ENCODE assay signal across 27 cellular contexts in the genomic region with DNA sequence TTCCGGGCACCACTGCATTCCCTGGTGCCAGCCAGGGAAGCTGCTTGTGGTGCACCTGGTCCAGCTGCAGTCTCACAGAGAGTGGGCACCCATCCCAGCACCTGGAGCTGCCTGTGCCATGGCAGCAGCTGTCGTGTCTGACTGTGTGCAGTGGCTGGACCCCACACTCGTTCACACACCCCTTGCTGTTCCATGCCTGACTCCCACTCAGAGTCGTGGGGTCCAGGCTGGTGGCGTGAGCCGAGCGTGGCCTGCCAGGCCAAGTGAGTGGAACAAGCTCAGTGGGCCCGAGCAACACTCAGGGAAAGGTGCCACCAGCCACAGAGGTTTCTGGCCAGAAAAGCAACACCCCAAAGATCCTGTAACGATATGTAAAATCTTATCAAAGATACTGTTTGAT.
DNase-seq lines count a peak whose midpoint lies in the region; ATAC-seq, FAIRE-seq and TF ChIP-seq lines count a peak whose summit lies in the region.
"Had no signal": no experiment of that assay in that cellular context is flagged by ENCODE, and none has a peak within 500 bp of the region (broad histone marks: within the 10 kb centered on the region; RNA-seq: fewer than 3 reads in every experiment).

No MANE protein-coding gene starts in this region.

- H3K36me3 Mint-ChIP-seq in natural killer cell treated with Interleukin-12 subunit alpha and Interleukin-12 subunit beta and Interleukin-15 and Interleukin-18, amount 100 ng/mL, for 72 hours, result no peaks in the 10 kb centered on the region
- H3K36me3 Mint-ChIP-seq in natural killer cell, result no peaks in the 10 kb centered on the region
- H3K36me3 Mint-ChIP-seq: CD14-positive monocyte; CD4-positive, alpha-beta memory T cell; CD4-positive, CD25-positive, alpha-beta regulatory T cell had no signal

- H2BK120ac ChIP-seq in H1 (replicated peaks; ENCODE audit: low read depth, low read length), result no peak overlapping the region
- no peak overlapping the region for H2BK120ac ChIP-seq in neuronal stem cell (ENCODE audit: low read depth, low read length)

- no peaks in the 10 kb centered on the region for H3K4me1 Mint-ChIP-seq in natural killer cell treated with Interleukin-12 subunit alpha and Interleukin-12 subunit beta and Interleukin-15 and Interleukin-18, amount 100 ng/mL, for 72 hours (ENCODE audit: low read depth in 2 of 2)
- no peaks in the 10 kb centered on the region for H3K4me1 Mint-ChIP-seq in natural killer cell

- no peak for DNase-seq in natural killer cell treated with Interleukin-12 subunit alpha and Interleukin-12 subunit beta and Interleukin-15 and Interleukin-18, amount 100 ng/mL, for 72 hours (ENCODE audit: low spot score)
- DNase-seq in natural killer cell (no peak), H1 (ENCODE audit: low read depth in 1 of 2, low spot score in 2 of 2) (no peak), neuronal stem cell (ENCODE audit: low spot score) (no peak), right lobe of liver (no peak)
- DNase-seq: 8988T; ACHN; BE2C; C1 segment of cervical spinal cord; CD4-positive, alpha-beta memory T cell; CD4-positive, CD25-positive, alpha-beta regulatory T cell; CD8-positive, alpha-beta memory T cell; COR-L47; DMS 273 treated with DMSO at 0.1 percent for 48 hours; DMS153; DMS53; DMS79; DND-41; EL; GDM1 had no signal

- no peaks in the 10 kb centered on the region for H3K79me2 ChIP-seq in H1 (ENCODE audit: control insufficient read depth in 1 of 2, insufficient read depth in 2 of 2, low read length in 2 of 2)

- no peak for FAIRE-seq in H1 (lab: Jason Lieb, UNC)
- FAIRE-seq: A204.1, GM12878, GM12892, GM18507 had no signal

- H2AFZ ChIP-seq in H1 (ENCODE audit: low read length) (no peak overlapping the region), neuronal stem cell (ENCODE audit: low read length) (no peak overlapping the region)

- H3K4me3 ChIP-seq in H1 (ENCODE audit: extremely low read depth in 1 of 4, insufficient read depth in 2 of 4, low read depth in 3 of 4, low read length in 4 of 4) (no peak overlapping the region), neuronal stem cell (ENCODE audit: low read length in 2 of 2) (peak overlapping the region in 1 of 2 donors; percentile 57), right lobe of liver (no peak overlapping the region)
- H3K4me3 ChIP-seq: BLaER1, GM12878 had no signal

- H3K4me2 ChIP-seq in H1 (ENCODE audit: insufficient read depth in 1 of 2, low read depth in 2 of 2, low read length in 2 of 2) (no peak overlapping the region), neuronal stem cell (ENCODE audit: insufficient read depth, low read length, poor library complexity, severe bottlenecking) (no peak overlapping the region)
- H3K4me2 ChIP-seq: BLaER1 had no signal

- H2BK5ac ChIP-seq in H1 (ENCODE audit: low read depth, low read length) (no peak overlapping the region), neuronal stem cell (ENCODE audit: low read length) (no peak overlapping the region)

- no peak overlapping the region for H3K4me3 Mint-ChIP-seq in natural killer cell treated with Interleukin-12 subunit alpha and Interleukin-12 subunit beta and Interleukin-15 and Interleukin-18, amount 100 ng/mL, for 72 hours
- no peak overlapping the region for H3K4me3 Mint-ChIP-seq in natural killer cell
- H3K4me3 Mint-ChIP-seq: CD14-positive monocyte; CD4-positive, alpha-beta memory T cell; CD4-positive, CD25-positive, alpha-beta regulatory T cell; CD8-positive, alpha-beta memory T cell had no signal

- no peak overlapping the region for H3K14ac ChIP-seq in H1 (ENCODE audit: insufficient read length)
- peak overlapping the region; percentile 79 for H3K14ac ChIP-seq in neuronal stem cell (ENCODE audit: low read length)

- H3K9me3 Mint-ChIP-seq in natural killer cell treated with Interleukin-12 subunit alpha and Interleukin-12 subunit beta and Interleukin-15 and Interleukin-18, amount 100 ng/mL, for 72 hours, result peaks cover 5% of the 10 kb centered on the region
- H3K9me3 Mint-ChIP-seq in natural killer cell, result peaks cover 2 to 7% of the 10 kb centered on the region in 2 donors

- intact Hi-C loops in natural killer cell (cut with micrococcal nuclease) (no loop called here), right lobe of liver (cut with DNase I) (no loop called here)

- H3K4me1 ChIP-seq in H1 (replicated peaks in 1 of 4; ENCODE audit: control insufficient read depth in 3 of 4, insufficient read depth in 4 of 4, low read length in 3 of 4), result no peaks in the 10 kb centered on the region
- H3K4me1 ChIP-seq in neuronal stem cell (ENCODE audit: control insufficient read depth in 2 of 2, insufficient read depth in 1 of 2, low read depth in 1 of 2, low read length in 2 of 2), result peaks cover 0 to 1% of the 10 kb centered on the region in 2 donors
- H3K4me1 ChIP-seq in right lobe of liver, result no peaks in the 10 kb centered on the region
- H3K4me1 ChIP-seq: BE2C had no signal

- H2BK12ac ChIP-seq in H1 (ENCODE audit: low read depth, low read length) (no peak overlapping the region), neuronal stem cell (ENCODE audit: low read length) (peak overlapping the region; percentile 78)

- peak; percentile 38 to 48 for ATAC-seq in natural killer cell treated with Interleukin-12 subunit alpha and Interleukin-12 subunit beta and Interleukin-15 and Interleukin-18, amount 100 ng/mL, for 72 hours
- ATAC-seq in natural killer cell, result no peak
- no peak for ATAC-seq in right lobe of liver
- ATAC-seq in GM21367 (IDR thresholded peaks at IDR 0.05; ENCODE audit: unreplicated experiment), result no peak
- ATAC-seq: GM12878 had no signal

- H2BK20ac ChIP-seq in H1 (ENCODE audit: low read length), result no peak overlapping the region

- no peak overlapping the region for H4K91ac ChIP-seq in H1 (replicated peaks; ENCODE audit: insufficient read length, low read length)
- H4K91ac ChIP-seq in neuronal stem cell (ENCODE audit: low read depth, low read length, poor library complexity), result no peak overlapping the region

- H3K27ac ChIP-seq in H1 (ENCODE audit: low read depth, low read length) (no peak overlapping the region), neuronal stem cell (replicated peaks; ENCODE audit: low read length) (no peak overlapping the region), right lobe of liver (no peak overlapping the region)
- H3K27ac ChIP-seq: BLaER1 had no signal

- H2AK5ac ChIP-seq in H1 (ENCODE audit: low read depth, low read length), result no peak overlapping the region
- peak overlapping the region; percentile 77 for H2AK5ac ChIP-seq in neuronal stem cell (ENCODE audit: low read depth, low read length)

- POLR2A ChIA-PET in H1 (lab: Charles Lee; ENCODE audit: partially characterized antibody), result no interaction called here

- TF ChIP-seq EP300 in H1 (IDR thresholded peaks at IDR 0.05; ENCODE audit: borderline replicate concordance in 1 of 2, low read depth in 2 of 2, low read length in 2 of 2), result no peak

- WGBS in H1 (ENCODE audit: extremely low coverage in 1 of 2, insufficient coverage in 1 of 2, insufficient read length in 1 of 2, insufficient replicate concordance in 2 of 2, low coverage in 1 of 2, low lambda C conversion rate in 2 of 2, missing lambda C conversion rate in 1 of 2), 2 experiments, result 90% methylated on average over 9 of the region's 9 CpGs; no CpG with 5 or more reads in 1 of the 2 experiments
- no CpG with 5 or more reads among the region's 9 CpGs for WGBS in neuronal stem cell (ENCODE audit: extremely low coverage in 2 of 2, insufficient read length in 2 of 2, insufficient replicate concordance in 1 of 2), 2 donors
- WGBS in right lobe of liver (ENCODE audit: insufficient coverage, low coverage, low lambda C conversion rate, missing lambda C conversion rate), result 72% methylated on average over 8 of the region's 9 CpGs

- H3K36me3 ChIP-seq in H1 (ENCODE audit: control insufficient read depth in 2 of 4, insufficient read depth in 4 of 4, low read length in 3 of 4), result no peaks in the 10 kb centered on the region
- H3K36me3 ChIP-seq in neuronal stem cell (replicated peaks in 1 of 2; ENCODE audit: control insufficient read depth in 2 of 2, insufficient read depth in 2 of 2, low read length in 2 of 2), result no peaks in the 10 kb centered on the region
- H3K36me3 ChIP-seq in right lobe of liver, result no peaks in the 10 kb centered on the region
- H3K36me3 ChIP-seq: BE2C, BLaER1 had no signal

- H3K27me3 Mint-ChIP-seq in natural killer cell treated with Interleukin-12 subunit alpha and Interleukin-12 subunit beta and Interleukin-15 and Interleukin-18, amount 100 ng/mL, for 72 hours, result no peaks in the 10 kb centered on the region
- no peaks in the 10 kb centered on the region for H3K27me3 Mint-ChIP-seq in natural killer cell (ENCODE audit: low read depth in 2 of 2)
- H3K27me3 Mint-ChIP-seq: CD4-positive, CD25-positive, alpha-beta regulatory T cell had no signal

- no peaks in the 10 kb centered on the region for H3K79me1 ChIP-seq in H1 (ENCODE audit: low read depth, low read length)
- no peaks in the 10 kb centered on the region for H3K79me1 ChIP-seq in neuronal stem cell (ENCODE audit: low read depth, low read length)

- no peak overlapping the region for H3K18ac ChIP-seq in H1 (ENCODE audit: extremely low read depth, low read length)
- H3K18ac ChIP-seq in neuronal stem cell (ENCODE audit: low read length), result peak overlapping the region; percentile 67

- H4K8ac ChIP-seq in H1 (ENCODE audit: extremely low read depth, insufficient read depth, low read length) (peak overlapping the region; percentile 11; the same call in 1 of the 2 replicates), neuronal stem cell (ENCODE audit: low read depth, low read length) (no peak overlapping the region)

- no peak for TF ChIP-seq POLR2A in H1 (IDR thresholded peaks at IDR 0.05; ENCODE audit: control extremely low read depth in 1 of 2, low read depth in 2 of 2, low read length in 2 of 2)
- TF ChIP-seq POLR2A in right lobe of liver (IDR thresholded peaks at IDR 0.05), result no peak

- CTCF ChIA-PET in H1 (lab: Charles Lee; ENCODE audit: partially characterized antibody), result interaction anchor here (0.7 to 4.2 kb wide), 13 partner anchors 8 to 552 kb away, joined by 3 to 31 read pairs (median 4); a partner anchor contains a TSS

- H3K23ac ChIP-seq in H1 (ENCODE audit: insufficient read length) (no peak overlapping the region), neuronal stem cell (ENCODE audit: low read depth, low read length, poor library complexity) (no peak overlapping the region)

- no peak overlapping the region for H3K56ac ChIP-seq in H1 (replicated peaks; ENCODE audit: insufficient read length, low read depth, low read length)

- no peak overlapping the region for H3K4ac ChIP-seq in H1 (replicated peaks; ENCODE audit: insufficient read length, low read depth, low read length)
- peak overlapping the region; percentile 25 for H3K4ac ChIP-seq in neuronal stem cell (ENCODE audit: low read length)

- no peaks in the 10 kb centered on the region for H3K23me2 ChIP-seq in H1 (ENCODE audit: low read depth, low read length)

- TF ChIP-seq CTCF in natural killer cell (IDR thresholded peaks at IDR 0.05), result no peak
- TF ChIP-seq CTCF in H1 (IDR thresholded peaks at IDR 0.05; ENCODE audit: control extremely low read depth in 1 of 3, insufficient read depth in 1 of 3, low read depth in 1 of 3, low read length in 3 of 3), result no peak
- TF ChIP-seq CTCF in right lobe of liver (IDR thresholded peaks at IDR 0.05), result no peak

- H3K9me3 ChIP-seq in H1 (ENCODE audit: insufficient read depth in 2 of 2, low read depth in 1 of 2, low read length in 1 of 2) (no peaks in the 10 kb centered on the region), neuronal stem cell (replicated peaks in 1 of 2; ENCODE audit: control insufficient read depth in 2 of 2, insufficient read depth in 1 of 2, low read depth in 1 of 2, low read length in 2 of 2) (peaks cover 0 to 2% of the 10 kb centered on the region in 2 donors), right lobe of liver (no peaks in the 10 kb centered on the region)
- H3K9me3 ChIP-seq: BE2C had no signal

- H2BK15ac ChIP-seq in H1 (ENCODE audit: low read length) (no peak overlapping the region), neuronal stem cell (ENCODE audit: low read length) (no peak overlapping the region)

- no peak for TF ChIP-seq RAD21 in H1 (IDR thresholded peaks at IDR 0.05 in 1 of 2, conservative IDR thresholded peaks at IDR 0.05 in 1 of 2; ENCODE audit: low read depth in 2 of 2, low read length in 2 of 2)

- H3K27me3 ChIP-seq in H1 (replicated peaks in 1 of 4; ENCODE audit: control insufficient read depth in 3 of 4, extremely low read depth in 1 of 4, insufficient read depth in 3 of 4, low read length in 3 of 4) (peaks cover 0 to 2% (median 0%) of the 10 kb centered on the region in 4 experiments; a peak in 1 of 7 replicates), neuronal stem cell (ENCODE audit: control insufficient read depth in 3 of 3, insufficient read depth in 3 of 3, low read depth in 1 of 3, low read length in 3 of 3) (no peaks in the 10 kb centered on the region), right lobe of liver (no peaks in the 10 kb centered on the region)
- H3K27me3 ChIP-seq: BE2C, BLaER1 had no signal

- no peaks in the 10 kb centered on the region for H4K20me1 ChIP-seq in H1 (replicated peaks in 1 of 2; ENCODE audit: control insufficient read depth in 1 of 2, insufficient read depth in 2 of 2, low read length in 2 of 2)
- H4K20me1 ChIP-seq: BLaER1 had no signal

- H3K9ac ChIP-seq in H1 (replicated peaks in 1 of 4; ENCODE audit: extremely low read depth in 1 of 4, low read depth in 3 of 4, low read length in 3 of 4), result no peak overlapping the region
- H3K9ac ChIP-seq in neuronal stem cell (ENCODE audit: low read depth, low read length, poor library complexity), result peak overlapping the region; percentile 74
- H3K9ac ChIP-seq: BLaER1 had no signal

- no peak overlapping the region for H4K5ac ChIP-seq in H1 (ENCODE audit: insufficient read length, low read depth, low read length)

- H3K27ac Mint-ChIP-seq in natural killer cell treated with Interleukin-12 subunit alpha and Interleukin-12 subunit beta and Interleukin-15 and Interleukin-18, amount 100 ng/mL, for 72 hours, result no peak overlapping the region
- no peak overlapping the region for H3K27ac Mint-ChIP-seq in natural killer cell
- H3K27ac Mint-ChIP-seq: CD14-positive monocyte; CD4-positive, alpha-beta memory T cell; CD4-positive, CD25-positive, alpha-beta regulatory T cell; CD8-positive, alpha-beta memory T cell had no signal

Comparison
In these comparisons a context has a peak if more than half of its experiments do, and no peak if none do; other contexts are left out.
1. ATAC-seq: peak in natural killer cell treated with Interleukin-12 subunit alpha and Interleukin-12 subunit beta and Interleukin-15 and Interleukin-18, amount 100 ng/mL, for 72 hours (2 of 2); none in natural killer cell (0 of 3), right lobe of liver (0 of 4) and GM21367 (single experiment).